ENCODE assay signal across 8 cellular contexts in genomic region chr1:29259802-29260441, GRCh38. TPM values are rescaled to one million over a fixed set of nuclear protein-coding genes. Genes with fewer than 3 reads are reported as not detected.
DNase-seq lines count a peak whose midpoint lies in the region; ATAC-seq and TF ChIP-seq lines count a peak whose summit lies in the region.

No MANE protein-coding gene starts in this region.

- peak overlapping the region; percentile 97 for H3K18ac ChIP-seq in neuronal stem cell (ENCODE audit: low read length)

- DNase-seq in activated T-cell treated with anti-CD3 and anti-CD28 coated beads, Interleukin-2, amount 50 U/mL, for 1 hour: peak; percentile 49
- DNase-seq in foreskin fibroblast (peak; percentile 32 to 65), neuronal stem cell (ENCODE audit: low spot score) (no peak), NCI-H1417 (lab: John Stamatoyannopoulos, UW) (no peak), LoVo (ENCODE audit: low spot score) (no peak), DMS153 (lab: John Stamatoyannopoulos, UW) (no peak)

- TF ChIP-seq CTCF in foreskin fibroblast (IDR thresholded peaks at IDR 0.05; ENCODE audit: low read depth, low read length): no peak

- H3K4me1 ChIP-seq in HUES64 (ENCODE audit: insufficient read depth, low read length) (peaks cover 29% of the 10 kb centered on the region), neuronal stem cell (ENCODE audit: control insufficient read depth in 2 of 2, insufficient read depth in 1 of 2, low read depth in 1 of 2, low read length in 2 of 2) (peaks cover 24 to 30% of the 10 kb centered on the region in 2 donors)

- H2BK15ac ChIP-seq in neuronal stem cell (ENCODE audit: low read length): peak overlapping the region; percentile 99

- no peaks in the 10 kb centered on the region for H3K9me3 ChIP-seq in HUES64 (ENCODE audit: insufficient read depth, low read depth, low read length)
- no peaks in the 10 kb centered on the region for H3K9me3 ChIP-seq in neuronal stem cell (replicated peaks in 1 of 2; ENCODE audit: control insufficient read depth in 2 of 2, insufficient read depth in 1 of 2, low read depth in 1 of 2, low read length in 2 of 2)

- WGBS in HUES64: 3% methylated on average over 56 of the region's 56 CpGs
- WGBS in neuronal stem cell (ENCODE audit: extremely low coverage in 2 of 2, insufficient read length in 2 of 2, insufficient replicate concordance in 1 of 2), 2 donors: no CpG with 5 or more reads among the region's 56 CpGs

- H2BK12ac ChIP-seq in neuronal stem cell (ENCODE audit: low read length): peak overlapping the region; percentile 90

- peak overlapping the region; percentile 37 for H3K4ac ChIP-seq in neuronal stem cell (ENCODE audit: low read length)

- H2AFZ ChIP-seq in neuronal stem cell (ENCODE audit: low read length): peak overlapping the region; percentile 81

- H3K14ac ChIP-seq in neuronal stem cell (ENCODE audit: low read length): peak overlapping the region; percentile 75

- peak overlapping the region; percentile 96 for H3K23ac ChIP-seq in neuronal stem cell (ENCODE audit: low read depth, low read length, poor library complexity)

- H3K27me3 ChIP-seq in HUES64 (ENCODE audit: insufficient read depth, low read length) (peaks cover 18% of the 10 kb centered on the region), neuronal stem cell (ENCODE audit: control insufficient read depth in 3 of 3, insufficient read depth in 3 of 3, low read depth in 1 of 3, low read length in 3 of 3) (peaks cover 0 to 43% (median 27%) of the 10 kb centered on the region in 3 experiments)

- peak overlapping the region; percentile 96 for H2BK120ac ChIP-seq in neuronal stem cell (ENCODE audit: low read depth, low read length)

- H3K79me1 ChIP-seq in neuronal stem cell (ENCODE audit: low read depth, low read length): peaks cover 8% of the 10 kb centered on the region

- H3K4me3 ChIP-seq in HUES64 (ENCODE audit: low read length) (peak overlapping the region; percentile 65), foreskin fibroblast (ENCODE audit: low read depth in 1 of 2, low read length in 2 of 2) (peak overlapping the region; percentile 44 to 46), neuronal stem cell (ENCODE audit: low read length in 2 of 2) (peak overlapping the region; percentile 28 to 80)

- peak overlapping the region; percentile 89 for H2AK5ac ChIP-seq in neuronal stem cell (ENCODE audit: low read depth, low read length)

- peak overlapping the region; percentile 93 for H3K4me2 ChIP-seq in neuronal stem cell (ENCODE audit: insufficient read depth, low read length, poor library complexity, severe bottlenecking)

- H2BK5ac ChIP-seq in neuronal stem cell (ENCODE audit: low read length): peak overlapping the region; percentile 66

- ATAC-seq in GM21390 (IDR thresholded peaks at IDR 0.05; ENCODE audit: unreplicated experiment): no peak

- no peak overlapping the region for H4K8ac ChIP-seq in neuronal stem cell (ENCODE audit: low read depth, low read length)

- peaks cover 3% of the 10 kb centered on the region; the same call in 1 of the 2 replicates for H3K36me3 ChIP-seq in HUES64 (ENCODE audit: insufficient read depth, low read length)
- no peaks in the 10 kb centered on the region for H3K36me3 ChIP-seq in neuronal stem cell (replicated peaks in 1 of 2; ENCODE audit: control insufficient read depth in 2 of 2, insufficient read depth in 2 of 2, low read length in 2 of 2)

- H3K27ac ChIP-seq in HUES64 (ENCODE audit: low read depth, low read length): no peak overlapping the region
- H3K27ac ChIP-seq in neuronal stem cell (replicated peaks; ENCODE audit: low read length): no peak overlapping the region

- H3K9ac ChIP-seq in HUES64 (ENCODE audit: low read depth, low read length): no peak overlapping the region
- H3K9ac ChIP-seq in neuronal stem cell (ENCODE audit: low read depth, low read length, poor library complexity): peak overlapping the region; percentile 92

- no peak overlapping the region for H4K91ac ChIP-seq in neuronal stem cell (ENCODE audit: low read depth, low read length, poor library complexity)

RNA-seq across cellular contexts. Expression of gene PTPRU, which starts 23.6 kb away (rescaled TPM):
- polyA plus RNA-seq in HUES64 (2013, experiment 1 of 2): 15.8 TPM
- polyA plus RNA-seq in HUES64 (2013, experiment 2 of 2): 22.9 TPM
- polyA plus RNA-seq in neuronal stem cell (2013, experiment 1 of 2): 25.9 TPM
- polyA plus RNA-seq in neuronal stem cell (2013, experiment 2 of 2): 26.2 TPM

RNA-seq across cellular contexts. Expression of gene MECR, which starts 29.2 kb away (rescaled TPM):
- polyA plus RNA-seq in HUES64 (2013, experiment 1 of 2): 24.9 TPM
- polyA plus RNA-seq in HUES64 (2013, experiment 2 of 2): 26.4 TPM
- 19.8 TPM for polyA plus RNA-seq in neuronal stem cell (2013, experiment 1 of 2)
- 19.0 TPM for polyA plus RNA-seq in neuronal stem cell (2013, experiment 2 of 2)

Comparison
In these comparisons a context has a peak if more than half of its experiments do, and no peak if none do; other contexts are left out.
1. DNase-seq: peak in activated T-cell treated with anti-CD3 and anti-CD28 coated beads, Interleukin-2, amount 50 U/mL, for 1 hour (single experiment) and foreskin fibroblast (2 of 2); none in neuronal stem cell (single experiment), NCI-H1417 (0 of 3), LoVo (single experiment) and DMS153 (single experiment).
2. Peak in every context shown above with its lines, with median percentiles within 50 percentile points of each other: H3K4me3 ChIP-seq.